In the genomic region with DNA sequence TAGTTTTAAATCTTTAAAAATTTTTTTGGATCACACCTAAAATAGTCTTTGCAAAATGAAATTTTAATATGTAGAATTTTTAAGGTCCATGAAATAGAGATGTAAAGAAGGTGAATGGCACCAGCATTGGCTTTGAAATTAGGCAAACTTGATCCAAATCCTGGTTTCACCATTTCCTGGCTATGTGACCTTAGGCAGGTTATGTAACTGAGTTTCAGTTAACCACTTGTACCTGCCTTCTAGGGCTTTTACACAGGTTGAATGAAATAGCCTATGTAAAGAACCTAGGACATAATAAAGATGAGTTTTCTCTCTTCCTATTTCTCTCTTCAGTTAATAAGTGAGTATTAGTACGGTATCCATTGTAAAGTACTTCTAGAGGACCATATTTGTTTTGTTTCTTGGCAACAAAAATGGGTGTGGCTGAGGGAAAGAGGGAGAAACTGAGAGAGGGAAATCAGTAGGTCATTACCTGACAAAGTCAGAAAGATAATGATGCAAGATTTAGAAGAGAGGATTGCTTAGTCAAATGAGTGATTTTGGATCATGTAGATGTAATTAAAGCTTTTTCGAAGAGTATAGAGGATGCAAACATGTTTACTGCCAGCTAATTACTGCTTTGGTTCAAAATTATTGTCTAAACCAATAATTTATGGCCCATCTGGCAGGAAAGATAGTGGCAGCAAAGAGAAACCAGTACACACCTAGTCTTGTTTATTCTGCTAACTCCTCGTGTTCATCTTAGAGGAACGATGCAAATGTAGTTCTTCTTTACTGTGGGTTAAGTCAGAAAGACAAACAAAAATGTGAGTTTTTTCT, we compare ENCODE assay signal across 1 cellular context.
TF ChIP-seq lines count a peak whose summit lies in the region.

No MANE protein-coding gene starts in this region.

TF ChIP-seq in A549, 52 proteins besides CTCF, POLR2A, EP300 and RAD21 (continued from another document):
- TF ChIP-seq, protein P1, sequence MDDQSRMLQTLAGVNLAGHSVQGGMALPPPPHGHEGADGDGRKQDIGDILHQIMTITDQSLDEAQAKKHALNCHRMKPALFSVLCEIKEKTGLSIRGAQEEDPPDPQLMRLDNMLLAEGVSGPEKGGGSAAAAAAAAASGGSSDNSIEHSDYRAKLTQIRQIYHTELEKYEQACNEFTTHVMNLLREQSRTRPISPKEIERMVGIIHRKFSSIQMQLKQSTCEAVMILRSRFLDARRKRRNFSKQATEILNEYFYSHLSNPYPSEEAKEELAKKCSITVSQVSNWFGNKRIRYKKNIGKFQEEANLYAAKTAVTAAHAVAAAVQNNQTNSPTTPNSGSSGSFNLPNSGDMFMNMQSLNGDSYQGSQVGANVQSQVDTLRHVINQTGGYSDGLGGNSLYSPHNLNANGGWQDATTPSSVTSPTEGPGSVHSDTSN (IDR thresholded peaks at IDR 0.05) = no peak
